25 cellular contexts compared by ENCODE assay signal in genomic region chr7:31203551-31203950, GRCh38.
"Had no signal": no experiment of that assay in that cellular context is flagged by ENCODE, and none has a peak within 500 bp of the region (broad histone marks: within the 10 kb centered on the region; RNA-seq: fewer than 3 reads in every experiment).

No MANE protein-coding gene starts in this region.

- DNase-seq: hypothalamus; immature natural killer cell; kidney; left colon; left ventricle myocardium inferior; naive thymus-derived CD4-positive, alpha-beta T cell; ovary; stimulated activated CD4-positive, alpha-beta T cell treated with anti-CD3 and anti-CD28 coated beads, Interleukin-12 subunit alpha, Interleukin-12 subunit beta, amount 100 ng/mL, for 4 hours; stimulated activated CD4-positive, alpha-beta T cell treated with anti-CD3 and anti-CD28 coated beads, Interleukin-15, amount 100 ng/mL, for 24 hours; stimulated activated CD4-positive, alpha-beta T cell treated with anti-CD3 and anti-CD28 coated beads, Interleukin-2, amount 100 ng/mL, for 24 hours; stimulated activated CD4-positive, alpha-beta T cell treated with anti-CD3 and anti-CD28 coated beads, Interleukin-4, amount 100 ng/mL, for 1 hour; stimulated activated naive B cell treated with anti-CD40 and anti-IgM and Interleukin-4, amounts not matched to agents 10 μg/mL and 1 μg/mL and 100 μg/mL, for 72 hours; stimulated activated naive CD8-positive, alpha-beta T cell treated with anti-CD3 and anti-CD28 coated beads, Interleukin-15, Interleukin-2, amounts not matched to agents 100 U/mL and 50 U/mL, for 24 hours; transverse colon; upper lobe of right lung had no signal

- ATAC-seq: left colon; naive thymus-derived CD4-positive, alpha-beta T cell; natural killer cell treated with Interleukin-12 subunit alpha and Interleukin-12 subunit beta and Interleukin-15 and Interleukin-18, amount 100 ng/mL, for 72 hours; sciatic nerve; stimulated activated naive B cell treated with anti-CD40 and anti-IgM and Interleukin-4, amounts not matched to agents 10 μg/mL and 1 μg/mL and 100 μg/mL, for 72 hours; stimulated activated naive CD8-positive, alpha-beta T cell treated with anti-CD3 and anti-CD28 coated beads, Interleukin-15, Interleukin-2, amounts not matched to agents 100 U/mL and 50 U/mL, for 24 hours; upper lobe of right lung had no signal

- H3K4me1 Mint-ChIP-seq: immature natural killer cell; mesothelial cell of epicardium; naive thymus-derived CD4-positive, alpha-beta T cell; stimulated activated naive B cell treated with anti-CD40 and anti-IgM and Interleukin-4, amounts not matched to agents 10 μg/mL and 1 μg/mL and 100 μg/mL, for 72 hours had no signal

- H3K36me3 Mint-ChIP-seq: immature natural killer cell; mesothelial cell of epicardium; naive thymus-derived CD4-positive, alpha-beta T cell; natural killer cell treated with Interleukin-12 subunit alpha and Interleukin-12 subunit beta and Interleukin-15 and Interleukin-18, amount 100 ng/mL, for 72 hours; stimulated activated naive B cell treated with anti-CD40 and anti-IgM and Interleukin-4, amounts not matched to agents 10 μg/mL and 1 μg/mL and 100 μg/mL, for 72 hours had no signal

- H3K27me3 ChIP-seq: ovary, right atrium auricular region, suprapubic skin, transverse colon, upper lobe of right lung had no signal

- H3K4me3 ChIP-seq: left ventricle myocardium inferior, lung, ovary, right atrium auricular region, skin epidermis, suprapubic skin, transverse colon, upper lobe of right lung had no signal

- H3K27ac ChIP-seq: left ventricle myocardium inferior, ovary, right atrium auricular region, skin epidermis, suprapubic skin, transverse colon, upper lobe of right lung had no signal

- H3K36me3 ChIP-seq: left ventricle myocardium inferior, ovary, right atrium auricular region, suprapubic skin, transverse colon, upper lobe of right lung had no signal

- H3K9me3 ChIP-seq: left ventricle myocardium inferior, ovary, right atrium auricular region, suprapubic skin, transverse colon, upper lobe of right lung had no signal

- H3K4me3 Mint-ChIP-seq: immature natural killer cell; mesothelial cell of epicardium; naive thymus-derived CD4-positive, alpha-beta T cell; natural killer cell treated with Interleukin-12 subunit alpha and Interleukin-12 subunit beta and Interleukin-15 and Interleukin-18, amount 100 ng/mL, for 72 hours; stimulated activated naive B cell treated with anti-CD40 and anti-IgM and Interleukin-4, amounts not matched to agents 10 μg/mL and 1 μg/mL and 100 μg/mL, for 72 hours had no signal

- H3K27ac Mint-ChIP-seq: immature natural killer cell; mesothelial cell of epicardium; naive thymus-derived CD4-positive, alpha-beta T cell; natural killer cell treated with Interleukin-12 subunit alpha and Interleukin-12 subunit beta and Interleukin-15 and Interleukin-18, amount 100 ng/mL, for 72 hours; progenitor cell of endocrine pancreas; stimulated activated naive B cell treated with anti-CD40 and anti-IgM and Interleukin-4, amounts not matched to agents 10 μg/mL and 1 μg/mL and 100 μg/mL, for 72 hours had no signal

- H3K4me1 ChIP-seq: left ventricle myocardium inferior, right atrium auricular region, suprapubic skin, transverse colon, upper lobe of right lung had no signal

- H3K27me3 Mint-ChIP-seq: progenitor cell of endocrine pancreas; stimulated activated naive B cell treated with anti-CD40 and anti-IgM and Interleukin-4, amounts not matched to agents 10 μg/mL and 1 μg/mL and 100 μg/mL, for 72 hours had no signal

- FAIRE-seq: islet of Langerhans, kidney, urothelium cell line had no signal
